Comparison of ENCODE assay signal across 8 cellular contexts in the genomic region with DNA sequence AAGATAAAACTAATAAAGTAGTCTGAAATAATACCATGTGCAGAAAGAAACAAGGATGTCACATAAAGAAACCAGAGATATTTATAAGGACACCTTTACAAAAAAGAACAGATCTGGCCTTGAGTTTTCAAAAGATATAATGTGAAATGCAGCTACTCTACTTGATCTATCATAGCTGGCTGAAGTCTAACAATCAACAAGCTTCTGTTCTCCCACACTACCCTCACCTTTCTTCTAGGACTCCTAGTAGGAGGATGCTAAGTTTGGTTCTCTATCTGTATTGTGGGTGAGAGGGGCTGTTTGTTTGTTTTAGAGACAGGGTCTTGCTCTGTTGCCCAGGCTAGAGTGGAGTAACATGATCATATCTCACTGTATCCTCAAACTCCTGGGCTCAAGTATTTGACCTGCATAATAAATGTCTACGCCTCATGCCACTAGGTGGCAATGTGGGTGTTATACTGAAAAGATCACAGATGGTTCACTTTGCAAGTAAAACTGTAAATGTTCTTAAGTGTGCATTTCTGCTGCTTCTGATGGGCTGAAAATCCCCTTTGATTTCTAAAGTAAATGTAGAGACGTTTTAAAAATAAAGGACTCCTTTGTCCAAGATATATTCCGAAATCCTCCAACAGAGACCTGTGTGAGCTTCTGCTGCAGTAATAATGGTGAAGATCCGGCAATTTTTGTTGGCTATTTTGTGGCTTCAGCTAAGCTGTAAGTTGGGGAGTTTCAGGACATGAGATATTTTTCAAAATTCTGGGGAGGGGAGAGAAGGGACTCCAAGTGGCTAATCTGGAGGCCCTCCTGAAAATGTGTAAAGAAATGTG.
DNase-seq lines count a peak whose midpoint lies in the region; ATAC-seq and TF ChIP-seq lines count a peak whose summit lies in the region.

No MANE protein-coding gene starts in this region.

- no peaks in the 10 kb centered on the region for H3K4me1 ChIP-seq in lower lobe of right lung

- intact Hi-C loops in lower lobe of right lung (cut with DNase I) (loop anchor here (5.0 kb wide), 1 partner anchor 58 kb away; no protein-coding TSS in a partner anchor), posterior vena cava (cut with DNase I) (loop anchor here in 1 of 2 donors (10.0 kb wide), 1 partner anchor 55 kb away; no protein-coding TSS in a partner anchor)

- TF ChIP-seq CTCF in lower lobe of right lung (IDR thresholded peaks at IDR 0.05) (peak; percentile 64), omental fat pad (IDR thresholded peaks at IDR 0.05) (no peak)

- no peaks in the 10 kb centered on the region for H3K9me3 ChIP-seq in lower lobe of right lung

- peak; percentile 72 to 90 for ATAC-seq in lower lobe of right lung
- ATAC-seq in omental fat pad (ENCODE audit: low FRiP score): no peak

- H3K27ac ChIP-seq in lower lobe of right lung: no peak overlapping the region

- no peaks in the 10 kb centered on the region for H3K27me3 ChIP-seq in lower lobe of right lung (ENCODE audit: low read depth)

- H3K36me3 ChIP-seq in lower lobe of right lung: no peaks in the 10 kb centered on the region

- in situ Hi-C loops in KBM-7 (cut with MboI; ENCODE audit: low pct_unique_long_range_greater_than_20kb, low sequenced_read_pairs): no loop called here

- DNase-seq in stimulated activated CD4-positive, alpha-beta T cell treated with anti-CD3 and anti-CD28 coated beads, Interleukin-4, amount 100 ng/mL, for 24 hours: peak; percentile 5
- DNase-seq in stimulated activated CD4-positive, alpha-beta T cell treated with anti-CD3 and anti-CD28 coated beads, Interleukin-2, amount 100 ng/mL, for 48 hours: no peak
- DNase-seq in KBM-7 (peak; percentile 51), SK-N-DZ (ENCODE audit: low spot score) (peak; percentile 16), dermis microvascular lymphatic vessel endothelial cell (ENCODE audit: low read depth in 2 of 2) (peak; percentile 22 to 46), lower lobe of right lung (no peak), omental fat pad (ENCODE audit: low spot score) (no peak), posterior vena cava (ENCODE audit: low spot score) (no peak)

- H3K4me3 ChIP-seq in lower lobe of right lung: no peak overlapping the region

Comparison
In these comparisons a context has a peak if more than half of its experiments do, and no peak if none do; other contexts are left out.
1. DNase-seq: peak in stimulated activated CD4-positive, alpha-beta T cell treated with anti-CD3 and anti-CD28 coated beads, Interleukin-4, amount 100 ng/mL, for 24 hours (single experiment), KBM-7 (single experiment), SK-N-DZ (single experiment) and dermis microvascular lymphatic vessel endothelial cell (2 of 2); none in stimulated activated CD4-positive, alpha-beta T cell treated with anti-CD3 and anti-CD28 coated beads, Interleukin-2, amount 100 ng/mL, for 48 hours (0 of 2), lower lobe of right lung (single experiment), omental fat pad (single experiment) and posterior vena cava (single experiment).